Comparison of ENCODE assay signal across 25 cellular contexts in the genomic region with DNA sequence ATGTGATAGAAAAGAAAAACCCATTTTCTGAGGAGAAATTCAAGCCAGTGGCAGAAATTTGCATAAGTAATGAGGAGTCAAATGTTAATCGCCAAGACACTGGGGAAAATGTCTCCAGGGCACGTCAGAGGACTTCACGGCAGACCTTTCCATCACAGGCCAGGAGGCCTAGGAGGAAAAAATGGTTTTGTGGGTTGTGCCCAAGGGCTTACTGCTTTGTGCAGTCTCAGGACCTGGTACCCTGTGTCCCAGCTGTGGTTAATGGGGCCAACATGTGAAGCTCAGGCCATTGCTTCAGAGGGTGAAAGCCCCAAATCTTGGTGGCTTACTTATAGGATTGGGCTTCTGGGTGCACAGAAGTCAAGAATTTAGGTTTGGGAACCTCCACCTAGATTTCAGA. TPM values are rescaled to one million over a fixed set of nuclear protein-coding genes. Genes with fewer than 3 reads are reported as not detected.
"Had no signal": no experiment of that assay in that cellular context is flagged by ENCODE, and none has a peak within 500 bp of the region (broad histone marks: within the 10 kb centered on the region; RNA-seq: fewer than 3 reads in every experiment).

No MANE protein-coding gene starts in this region.

- H3K4me1 Mint-ChIP-seq: mesothelial cell of epicardium; naive B cell; neural crest cell; stimulated activated naive B cell treated with anti-CD40 and anti-IgM and Interleukin-4, amounts not matched to agents 10 μg/mL and 1 μg/mL and 100 μg/mL, for 72 hours had no signal

- H3K4me3 ChIP-seq: left lung, mucosa of descending colon, psoas muscle, skin epidermis, spleen, thoracic aorta, tibial nerve, upper lobe of right lung, vagina had no signal

- H3K4me3 Mint-ChIP-seq: effector memory CD8-positive, alpha-beta T cell; mesothelial cell of epicardium; naive B cell; natural killer cell treated with Interleukin-12 subunit alpha and Interleukin-12 subunit beta and Interleukin-15 and Interleukin-18, amount 100 ng/mL, for 72 hours; neural crest cell; stimulated activated naive B cell treated with anti-CD40 and anti-IgM and Interleukin-4, amounts not matched to agents 10 μg/mL and 1 μg/mL and 100 μg/mL, for 72 hours; stimulated activated naive CD8-positive, alpha-beta T cell treated with anti-CD3 and anti-CD28 coated beads, Interleukin-15, Interleukin-2, amounts not matched to agents 100 ng/mL and 50 ng/mL, for 24 hours had no signal

- H3K4me1 ChIP-seq: left lung, psoas muscle, spleen, tibial nerve, upper lobe of right lung, vagina had no signal

- FAIRE-seq: colon, frontal cortex, keratinocyte had no signal

- ATAC-seq: effector memory CD8-positive, alpha-beta T cell; left lung; mucosa of descending colon; natural killer cell treated with Interleukin-12 subunit alpha and Interleukin-12 subunit beta and Interleukin-15 and Interleukin-18, amount 100 ng/mL, for 72 hours; psoas muscle; right cardiac atrium; stimulated activated naive B cell treated with anti-CD40 and anti-IgM and Interleukin-4, amounts not matched to agents 10 μg/mL and 1 μg/mL and 100 μg/mL, for 72 hours; upper lobe of right lung had no signal

- DNase-seq: cerebellar nuclear complex; effector memory CD8-positive, alpha-beta T cell; left lung; mesenchymal stem cell; mucosa of descending colon; naive B cell; psoas muscle; right cardiac atrium; spleen; stimulated activated CD4-positive, alpha-beta T cell treated with anti-CD3 and anti-CD28 coated beads, Interleukin-4, amount 100 ng/mL, for 4 hours; stimulated activated naive B cell treated with anti-CD40 and anti-IgM and Interleukin-4, amounts not matched to agents 10 μg/mL and 1 μg/mL and 100 μg/mL, for 72 hours; upper lobe of right lung had no signal

- H3K9me3 ChIP-seq: psoas muscle, vagina had no signal

- H3K27ac ChIP-seq: left lung, neutrophil, psoas muscle, skin epidermis, spleen, thoracic aorta, tibial nerve, upper lobe of right lung, vagina had no signal

- H3K36me3 ChIP-seq: left lung, neutrophil, spleen, thoracic aorta, tibial nerve, upper lobe of right lung, vagina had no signal

- H3K27me3 ChIP-seq: left lung, neutrophil, spleen, tibial nerve, upper lobe of right lung, vagina had no signal

- H3K27ac Mint-ChIP-seq: effector memory CD8-positive, alpha-beta T cell; mesothelial cell of epicardium; naive B cell; natural killer cell treated with Interleukin-12 subunit alpha and Interleukin-12 subunit beta and Interleukin-15 and Interleukin-18, amount 100 ng/mL, for 72 hours; stimulated activated naive B cell treated with anti-CD40 and anti-IgM and Interleukin-4, amounts not matched to agents 10 μg/mL and 1 μg/mL and 100 μg/mL, for 72 hours; stimulated activated naive CD8-positive, alpha-beta T cell treated with anti-CD3 and anti-CD28 coated beads, Interleukin-15, Interleukin-2, amounts not matched to agents 100 ng/mL and 50 ng/mL, for 24 hours had no signal

- H3K27me3 Mint-ChIP-seq: naive B cell; stimulated activated naive CD8-positive, alpha-beta T cell treated with anti-CD3 and anti-CD28 coated beads, Interleukin-15, Interleukin-2, amounts not matched to agents 100 ng/mL and 50 ng/mL, for 24 hours had no signal

RNA-seq across cellular contexts. Expression of a gene that starts 54.8 kb away (rescaled TPM):
- total RNA-seq: dermis microvascular lymphatic vessel endothelial cell; natural killer cell treated with Interleukin-12 subunit alpha and Interleukin-12 subunit beta and Interleukin-15 and Interleukin-18, amount 100 ng/mL, for 72 hours had no signal
- polyA plus RNA-seq: keratinocyte had no signal
